In the genomic region with DNA sequence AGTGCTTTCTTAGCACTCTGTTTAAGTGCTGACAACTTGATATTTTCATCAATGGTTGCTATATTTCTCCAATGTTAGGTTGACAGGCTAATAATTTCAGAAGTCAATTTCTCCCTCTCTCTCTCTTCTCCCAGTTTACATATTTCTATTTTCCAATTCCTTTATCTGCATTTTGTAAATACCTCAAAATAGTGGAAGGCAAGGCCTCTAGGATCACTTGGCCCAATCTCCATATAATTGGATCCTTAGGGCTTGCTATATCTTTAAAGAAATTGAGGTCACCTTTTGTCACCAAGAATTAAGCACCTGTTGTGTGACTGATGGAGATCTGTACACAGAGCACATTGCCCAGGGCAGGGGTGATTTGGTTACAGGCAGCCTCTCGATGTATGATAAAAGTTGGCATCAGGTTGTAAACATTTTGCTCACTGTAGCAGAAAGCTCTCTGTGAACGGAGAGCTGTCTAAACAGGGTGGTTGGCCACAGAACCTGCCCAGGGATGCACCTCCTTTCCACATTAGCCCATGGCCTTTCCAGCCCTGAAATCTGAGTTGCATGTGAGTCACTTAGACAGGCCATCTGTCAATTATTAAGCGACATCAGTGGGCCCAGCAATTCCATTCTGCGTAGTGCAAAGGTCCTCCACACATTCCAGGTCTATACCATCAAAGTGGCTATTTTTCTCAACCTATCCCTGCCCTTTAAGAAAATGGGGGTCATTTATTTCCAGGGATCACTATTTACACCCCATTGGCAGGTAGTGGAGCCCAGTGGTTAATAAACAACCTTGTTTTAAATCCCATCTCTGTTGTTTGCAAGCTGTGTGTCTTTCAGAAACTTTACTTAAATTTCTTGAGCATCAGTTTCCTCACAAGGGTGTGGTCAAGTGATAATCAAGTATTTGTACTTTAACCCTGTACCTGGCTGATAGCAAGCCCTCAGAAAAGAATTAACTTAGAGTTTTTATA, we compare ENCODE assay signal across 1 cellular context.
A peak's percentile ranks its signal among the peaks of the same experiment; 100 is the strongest.
TF ChIP-seq lines count a peak whose summit lies in the region.

No MANE protein-coding gene starts in this region.

TF ChIP-seq in HepG2, 621 proteins besides CTCF, POLR2A, EP300 and RAD21 (continued from another document and continues in another):
- TF ChIP-seq ZNF609 (CRISPR knock-in tag; IDR thresholded peaks at IDR 0.05; ENCODE audit: borderline replicate concordance) (peak; percentile 54; the same call in 1 of the 2 replicates), ZNF326 (CRISPR knock-in tag; IDR thresholded peaks at IDR 0.05; ENCODE audit: borderline replicate concordance) (no peak), PTBP1 (IDR thresholded peaks at IDR 0.05; ENCODE audit: low read depth, low read length, poor library complexity, severe bottlenecking) (no peak), ZNF33B (CRISPR knock-in tag; IDR thresholded peaks at IDR 0.05) (no peak), RARA (CRISPR knock-in tag; IDR thresholded peaks at IDR 0.05) (peak; percentile 87), NBN (conservative IDR thresholded peaks at IDR 0.05) (no peak), ZNF407 (CRISPR knock-in tag; IDR thresholded peaks at IDR 0.05; ENCODE audit: not compliant biosample characterization) (no peak), ZNF20 (CRISPR knock-in tag; IDR thresholded peaks at IDR 0.05) (no peak), HNF4A (CRISPR knock-in tag; IDR thresholded peaks at IDR 0.05) (peak; percentile 92), ZNF207 (IDR thresholded peaks at IDR 0.05; ENCODE audit: borderline replicate concordance) (no peak), KDM5B (CRISPR knock-in tag; IDR thresholded peaks at IDR 0.05; ENCODE audit: borderline replicate concordance) (no peak), IKZF1 (IDR thresholded peaks at IDR 0.05) (no peak), FOXO1 (CRISPR knock-in tag; IDR thresholded peaks at IDR 0.05) (peak; percentile 76), NFIC (IDR thresholded peaks at IDR 0.05; ENCODE audit: low read length) (peak; percentile 81; the same call in 1 of the 2 replicates), NR2C2 (CRISPR knock-in tag; IDR thresholded peaks at IDR 0.05; ENCODE audit: borderline replicate concordance) (peak; percentile 54; the same call in 1 of the 2 replicates), PCBP1 (IDR thresholded peaks at IDR 0.05; ENCODE audit: borderline replicate concordance, low read depth, low read length) (no peak), MLLT10 (CRISPR knock-in tag; IDR thresholded peaks at IDR 0.05) (no peak), ZFY (CRISPR knock-in tag; IDR thresholded peaks at IDR 0.05) (peak; percentile 58; the same call in 1 of the 2 replicates), KAT2B (IDR thresholded peaks at IDR 0.05; ENCODE audit: borderline replicate concordance, low read depth, low read length) (no peak), RARG (CRISPR knock-in tag; IDR thresholded peaks at IDR 0.05; ENCODE audit: low read depth) (no peak), MEF2D (CRISPR knock-in tag; IDR thresholded peaks at IDR 0.05) (peak; percentile 88), MED1 (CRISPR knock-in tag; IDR thresholded peaks at IDR 0.05) (peak; percentile 97), ZNF678 (CRISPR knock-in tag; IDR thresholded peaks at IDR 0.05) (no peak), ZC3H13 (CRISPR knock-in tag; IDR thresholded peaks at IDR 0.05) (0 out of 2 replicates have a peak, but pooled peaks have one; percentile 51), MED13 (CRISPR knock-in tag; IDR thresholded peaks at IDR 0.05) (peak; percentile 93), GABPB1 (CRISPR knock-in tag; IDR thresholded peaks at IDR 0.05) (peak; percentile 12; the same call in 1 of the 2 replicates), ZNF737 (CRISPR knock-in tag; IDR thresholded peaks at IDR 0.05; ENCODE audit: borderline replicate concordance) (no peak), ERF (CRISPR knock-in tag; IDR thresholded peaks at IDR 0.05) (peak; percentile 80; the same call in 1 of the 2 replicates), ZFAT (CRISPR knock-in tag; conservative IDR thresholded peaks at IDR 0.05) (no peak), PRDM10 (CRISPR knock-in tag; IDR thresholded peaks at IDR 0.05; ENCODE audit: low read depth) (peak; percentile 78; the same call in 1 of the 2 replicates), CBFB (CRISPR knock-in tag; IDR thresholded peaks at IDR 0.05) (no peak), BORCS8-MEF2B (CRISPR knock-in tag; IDR thresholded peaks at IDR 0.05) (peak; percentile 71; the same call in 1 of the 2 replicates), NCOA5 (CRISPR knock-in tag; IDR thresholded peaks at IDR 0.05) (no peak), TAF1 (CRISPR knock-in tag; IDR thresholded peaks at IDR 0.05) (peak; percentile 57; the same call in 1 of the 2 replicates), MED8 (CRISPR knock-in tag; IDR thresholded peaks at IDR 0.05; ENCODE audit: insufficient replicate concordance) (peak; percentile 91)
- TF ChIP-seq, protein P1, sequence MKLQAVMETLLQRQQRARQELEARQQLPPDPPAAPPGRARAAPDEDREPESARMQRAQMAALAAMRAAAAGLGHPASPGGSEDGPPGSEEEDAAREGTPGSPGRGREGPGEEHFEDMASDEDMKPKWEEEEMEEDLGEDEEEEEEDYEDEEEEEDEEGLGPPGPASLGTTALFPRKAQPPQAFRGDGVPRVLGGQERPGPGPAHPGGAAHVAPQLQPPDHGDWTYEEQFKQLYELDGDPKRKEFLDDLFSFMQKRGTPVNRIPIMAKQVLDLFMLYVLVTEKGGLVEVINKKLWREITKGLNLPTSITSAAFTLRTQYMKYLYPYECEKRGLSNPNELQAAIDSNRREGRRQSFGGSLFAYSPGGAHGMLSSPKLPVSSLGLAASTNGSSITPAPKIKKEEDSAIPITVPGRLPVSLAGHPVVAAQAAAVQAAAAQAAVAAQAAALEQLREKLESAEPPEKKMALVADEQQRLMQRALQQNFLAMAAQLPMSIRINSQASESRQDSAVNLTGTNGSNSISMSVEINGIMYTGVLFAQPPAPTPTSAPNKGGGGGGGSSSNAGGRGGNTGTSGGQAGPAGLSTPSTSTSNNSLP (IDR thresholded peaks at IDR 0.05; ENCODE audit: low read depth, low read length): peak; percentile 94
- TF ChIP-seq, protein P2, sequence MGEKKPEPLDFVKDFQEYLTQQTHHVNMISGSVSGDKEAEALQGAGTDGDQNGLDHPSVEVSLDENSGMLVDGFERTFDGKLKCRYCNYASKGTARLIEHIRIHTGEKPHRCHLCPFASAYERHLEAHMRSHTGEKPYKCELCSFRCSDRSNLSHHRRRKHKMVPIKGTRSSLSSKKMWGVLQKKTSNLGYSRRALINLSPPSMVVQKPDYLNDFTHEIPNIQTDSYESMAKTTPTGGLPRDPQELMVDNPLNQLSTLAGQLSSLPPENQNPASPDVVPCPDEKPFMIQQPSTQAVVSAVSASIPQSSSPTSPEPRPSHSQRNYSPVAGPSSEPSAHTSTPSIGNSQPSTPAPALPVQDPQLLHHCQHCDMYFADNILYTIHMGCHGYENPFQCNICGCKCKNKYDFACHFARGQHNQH (CRISPR knock-in tag; IDR thresholded peaks at IDR 0.05): peak; percentile 72; the same call in 1 of the 2 replicates
